In the genomic region with DNA sequence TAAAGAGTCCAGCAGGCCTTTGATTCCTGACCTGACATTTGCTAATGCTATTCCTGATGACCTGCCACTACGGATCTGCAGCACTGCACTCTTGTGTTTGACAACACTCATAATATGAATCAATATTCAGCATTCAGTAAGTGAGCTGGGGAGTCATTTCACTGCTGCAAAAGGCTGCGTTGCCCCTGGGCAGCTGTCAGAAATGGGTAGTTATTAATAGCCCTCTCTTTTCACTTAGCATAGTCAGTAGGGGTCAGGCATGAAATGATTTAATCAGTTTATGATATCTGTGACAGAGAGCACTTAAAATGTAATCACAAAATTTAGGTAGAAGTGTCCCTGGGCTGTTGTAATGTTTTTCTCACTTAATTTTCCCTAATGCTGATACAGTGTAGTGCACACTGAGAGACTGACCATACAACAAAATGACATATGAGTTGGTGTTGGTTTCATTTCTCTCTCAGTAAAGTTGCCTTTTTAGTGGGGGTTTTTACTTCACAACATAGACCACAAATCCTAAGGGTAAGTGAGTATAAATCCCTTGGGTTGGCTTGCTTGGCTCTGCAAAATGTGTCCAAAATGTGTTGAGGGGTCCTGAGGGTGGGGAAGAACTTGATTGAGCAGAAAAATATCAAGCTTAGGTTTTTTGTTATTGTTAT, we compare ENCODE assay signal across 21 cellular contexts.
DNase-seq lines count a peak whose midpoint lies in the region; ATAC-seq, FAIRE-seq and TF ChIP-seq lines count a peak whose summit lies in the region.
"Had no signal": no experiment of that assay in that cellular context is flagged by ENCODE, and none has a peak within 500 bp of the region (broad histone marks: within the 10 kb centered on the region; RNA-seq: fewer than 3 reads in every experiment).

No MANE protein-coding gene starts in this region.

- POLR2A ChIA-PET in H1 (lab: Charles Lee; ENCODE audit: partially characterized antibody) = no interaction called here

- H3K4me3 ChIP-seq in GM06990 (replicated peaks; ENCODE audit: low read depth, low read length) = no peak overlapping the region
- no peak overlapping the region for H3K4me3 ChIP-seq in H1 (ENCODE audit: extremely low read depth in 1 of 4, insufficient read depth in 2 of 4, low read depth in 3 of 4, low read length in 4 of 4)
- H3K4me3 ChIP-seq: K562, left ventricle myocardium inferior had no signal

- H2BK12ac ChIP-seq in H1 (ENCODE audit: low read depth, low read length) = 0 out of 2 replicates have a peak overlapping the region, but pooled peaks have one; percentile 4

- peaks cover 3% of the 10 kb centered on the region; the same call in 1 of the 2 replicates for H3K23me2 ChIP-seq in H1 (ENCODE audit: low read depth, low read length)

- H2AFZ ChIP-seq in H1 (ENCODE audit: low read length) = no peak overlapping the region

- H2BK15ac ChIP-seq in H1 (ENCODE audit: low read length) = no peak overlapping the region

- H3K23ac ChIP-seq in H1 (ENCODE audit: insufficient read length) = no peak overlapping the region

- peak; percentile 14 for DNase-seq in GM06990 (ENCODE audit: extremely low read depth, insufficient read length)
- no peak for DNase-seq in H1 (ENCODE audit: low read depth in 1 of 2, low spot score in 2 of 2)
- DNase-seq in head of caudate nucleus = no peak
- no peak for DNase-seq in activated T-helper 1 cell treated with anti-CD3 and anti-CD28 coated beads, Interleukin-12 subunit alpha, Interleukin-12 subunit beta, Interleukin-2, Interleukin-4 antibody, amounts not matched to agents 30 ng/mL and 10 ng/mL and 1 ng/mL, durations not matched to agents 14 hours and 24 hours and 36 hours (ENCODE audit: low spot score)
- DNase-seq in immature natural killer cell = no peak
- DNase-seq: activated CD8-positive, alpha-beta T cell treated with anti-CD3 and anti-CD28 coated beads, Interleukin-2, amount 10 ng/mL, durations not matched to agents 7 days and 5 days; activated T-cell treated with anti-CD3 and anti-CD28 coated beads, Interleukin-2, amount 50 U/mL, for 48 hours; CD4-positive, alpha-beta memory T cell; H7; left ventricle myocardium inferior; NCI-H2029 treated with DMSO at 0.1 percent for 48 hours; NCI-H748 treated with DMSO at 0.1 percent for 48 hours; nucleus accumbens; PC-3; T-helper 9 cell had no signal

- ATAC-seq in GM18511 (IDR thresholded peaks at IDR 0.05; ENCODE audit: unreplicated experiment) (peak; percentile 57), HG03378 (IDR thresholded peaks at IDR 0.05; ENCODE audit: unreplicated experiment) (peak; percentile 46), HG03442 (IDR thresholded peaks at IDR 0.05; ENCODE audit: unreplicated experiment) (no peak)
- ATAC-seq: activated CD8-positive, alpha-beta T cell treated with anti-CD3 and anti-CD28 coated beads, Interleukin-2, amount 10 ng/mL, durations not matched to agents 7 days and 5 days; K562; PC-3 had no signal

- H3K4me3 Mint-ChIP-seq in activated T-helper 1 cell treated with anti-CD3 and anti-CD28 coated beads, Interleukin-12 subunit alpha, Interleukin-12 subunit beta, Interleukin-2, Interleukin-4 antibody, amounts not matched to agents 30 ng/mL and 10 ng/mL and 1 ng/mL, durations not matched to agents 14 hours and 24 hours and 36 hours = no peak overlapping the region
- no peak overlapping the region for H3K4me3 Mint-ChIP-seq in immature natural killer cell
- H3K4me3 Mint-ChIP-seq: activated CD8-positive, alpha-beta T cell treated with anti-CD3 and anti-CD28 coated beads, Interleukin-2, amount 10 ng/mL, durations not matched to agents 7 days and 5 days; activated naive CD4-positive, alpha-beta T cell treated with anti-CD3 and anti-CD28 coated beads, Interleukin-2, amount 50 U/mL, for 24 hours; CD4-positive, alpha-beta memory T cell had no signal

- 79% methylated on average over 2 of the region's 2 CpGs; no CpG with 5 or more reads in 1 of the 2 experiments for WGBS in H1 (ENCODE audit: extremely low coverage in 1 of 2, insufficient coverage in 1 of 2, insufficient read length in 1 of 2, insufficient replicate concordance in 2 of 2, low coverage in 1 of 2, low lambda C conversion rate in 2 of 2, missing lambda C conversion rate in 1 of 2), 2 experiments

- no peak for TF ChIP-seq EP300 in H1 (IDR thresholded peaks at IDR 0.05; ENCODE audit: borderline replicate concordance in 1 of 2, low read depth in 2 of 2, low read length in 2 of 2)

- H4K20me1 ChIP-seq in H1 (replicated peaks in 1 of 2; ENCODE audit: control insufficient read depth in 1 of 2, insufficient read depth in 2 of 2, low read length in 2 of 2) = no peaks in the 10 kb centered on the region

- H3K36me3 Mint-ChIP-seq in activated T-helper 1 cell treated with anti-CD3 and anti-CD28 coated beads, Interleukin-12 subunit alpha, Interleukin-12 subunit beta, Interleukin-2, Interleukin-4 antibody, amounts not matched to agents 30 ng/mL and 10 ng/mL and 1 ng/mL, durations not matched to agents 14 hours and 24 hours and 36 hours (ENCODE audit: low read depth) = no peaks in the 10 kb centered on the region
- H3K36me3 Mint-ChIP-seq in immature natural killer cell = peaks cover 3 to 11% (median 11%) of the 10 kb centered on the region in 3 donors

- no peak overlapping the region for H3K9ac ChIP-seq in H1 (replicated peaks in 1 of 4; ENCODE audit: extremely low read depth in 1 of 4, low read depth in 3 of 4, low read length in 3 of 4)

- H3K56ac ChIP-seq in H1 (replicated peaks; ENCODE audit: insufficient read length, low read depth, low read length) = no peak overlapping the region

- intact Hi-C loops in head of caudate nucleus (cut with DNase I) = no loop called here
- intact Hi-C loops in activated T-helper 1 cell treated with anti-CD3 and anti-CD28 coated beads, Interleukin-12 subunit alpha, Interleukin-12 subunit beta, Interleukin-2, Interleukin-4 antibody, amounts not matched to agents 30 ng/mL and 10 ng/mL and 1 ng/mL, durations not matched to agents 14 hours and 24 hours and 36 hours (cut with micrococcal nuclease) = no loop called here

- no peak overlapping the region for H4K5ac ChIP-seq in H1 (ENCODE audit: insufficient read length, low read depth, low read length)

- H3K27ac Mint-ChIP-seq in activated T-helper 1 cell treated with anti-CD3 and anti-CD28 coated beads, Interleukin-12 subunit alpha, Interleukin-12 subunit beta, Interleukin-2, Interleukin-4 antibody, amounts not matched to agents 30 ng/mL and 10 ng/mL and 1 ng/mL, durations not matched to agents 14 hours and 24 hours and 36 hours = no peak overlapping the region
- H3K27ac Mint-ChIP-seq in immature natural killer cell = no peak overlapping the region
- H3K27ac Mint-ChIP-seq: activated CD8-positive, alpha-beta T cell treated with anti-CD3 and anti-CD28 coated beads, Interleukin-2, amount 10 ng/mL, durations not matched to agents 7 days and 5 days; activated naive CD4-positive, alpha-beta T cell treated with anti-CD3 and anti-CD28 coated beads, Interleukin-2, amount 50 U/mL, for 24 hours had no signal

- TF ChIP-seq POLR2A in H1 (IDR thresholded peaks at IDR 0.05; ENCODE audit: control extremely low read depth in 1 of 2, low read depth in 2 of 2, low read length in 2 of 2) = no peak

- H3K18ac ChIP-seq in H1 (ENCODE audit: extremely low read depth, low read length) = no peak overlapping the region; the same call in 1 of the 2 replicates

- H3K27ac ChIP-seq in H1 (ENCODE audit: low read depth, low read length) = no peak overlapping the region
- H3K27ac ChIP-seq: left ventricle myocardium inferior had no signal

- peak overlapping the region; percentile 8 for H2BK120ac ChIP-seq in H1 (replicated peaks; ENCODE audit: low read depth, low read length)

- no peaks in the 10 kb centered on the region for H3K9me3 ChIP-seq in H1 (ENCODE audit: insufficient read depth in 2 of 2, low read depth in 1 of 2, low read length in 1 of 2)
- H3K9me3 ChIP-seq: left ventricle myocardium inferior had no signal

- no peak overlapping the region for H4K91ac ChIP-seq in H1 (replicated peaks; ENCODE audit: insufficient read length, low read length)

- H3K14ac ChIP-seq in H1 (ENCODE audit: insufficient read length) = no peak overlapping the region

- H2BK5ac ChIP-seq in H1 (ENCODE audit: low read depth, low read length) = no peak overlapping the region

- H3K79me1 ChIP-seq in H1 (ENCODE audit: low read depth, low read length) = no peaks in the 10 kb centered on the region

- no peak for FAIRE-seq in H1 (lab: Jason Lieb, UNC)
- FAIRE-seq: astrocyte, K562 had no signal

- H3K79me2 ChIP-seq in H1 (ENCODE audit: control insufficient read depth in 1 of 2, insufficient read depth in 2 of 2, low read length in 2 of 2) = no peaks in the 10 kb centered on the region

- no peak for TF ChIP-seq CTCF in GM06990 (IDR thresholded peaks at IDR 0.05; ENCODE audit: insufficient read depth, low read length, poor library complexity, severe bottlenecking)
- no peak for TF ChIP-seq CTCF in H1 (IDR thresholded peaks at IDR 0.05; ENCODE audit: control extremely low read depth in 1 of 3, insufficient read depth in 1 of 3, low read depth in 1 of 3, low read length in 3 of 3)

- no peak overlapping the region for H2BK20ac ChIP-seq in H1 (ENCODE audit: low read length)

- no peaks in the 10 kb centered on the region for H3K4me1 Mint-ChIP-seq in activated T-helper 1 cell treated with anti-CD3 and anti-CD28 coated beads, Interleukin-12 subunit alpha, Interleukin-12 subunit beta, Interleukin-2, Interleukin-4 antibody, amounts not matched to agents 30 ng/mL and 10 ng/mL and 1 ng/mL, durations not matched to agents 14 hours and 24 hours and 36 hours (ENCODE audit: low read depth)
- H3K4me1 Mint-ChIP-seq in immature natural killer cell = peaks cover 0 to 3% of the 10 kb centered on the region in 2 donors
- H3K4me1 Mint-ChIP-seq: activated naive CD4-positive, alpha-beta T cell treated with anti-CD3 and anti-CD28 coated beads, Interleukin-2, amount 50 U/mL, for 24 hours had no signal

- peak overlapping the region; percentile 39; the same call in 1 of the 2 replicates for H2AK5ac ChIP-seq in H1 (ENCODE audit: low read depth, low read length)

- H3K9me3 Mint-ChIP-seq in activated T-helper 1 cell treated with anti-CD3 and anti-CD28 coated beads, Interleukin-12 subunit alpha, Interleukin-12 subunit beta, Interleukin-2, Interleukin-4 antibody, amounts not matched to agents 30 ng/mL and 10 ng/mL and 1 ng/mL, durations not matched to agents 14 hours and 24 hours and 36 hours = no peaks in the 10 kb centered on the region
- H3K9me3 Mint-ChIP-seq in immature natural killer cell = no peaks in the 10 kb centered on the region
- H3K9me3 Mint-ChIP-seq: activated naive CD4-positive, alpha-beta T cell treated with anti-CD3 and anti-CD28 coated beads, Interleukin-2, amount 50 U/mL, for 24 hours; CD4-positive, alpha-beta memory T cell had no signal

- no peaks in the 10 kb centered on the region for H3K27me3 ChIP-seq in GM06990 (replicated peaks; ENCODE audit: control insufficient read depth, insufficient read depth, low read length)
- H3K27me3 ChIP-seq in H1 (replicated peaks in 1 of 4; ENCODE audit: control insufficient read depth in 3 of 4, extremely low read depth in 1 of 4, insufficient read depth in 3 of 4, low read length in 3 of 4) = no peaks in the 10 kb centered on the region

- CTCF ChIA-PET in H1 (lab: Charles Lee; ENCODE audit: partially characterized antibody) = interaction anchor here (1.4 kb wide), 1 partner anchor 502 kb away, joined by 3 read pairs; no protein-coding TSS in a partner anchor

- no peak overlapping the region for H3K4me2 ChIP-seq in H1 (ENCODE audit: insufficient read depth in 1 of 2, low read depth in 2 of 2, low read length in 2 of 2)

- no peak overlapping the region for H3K4ac ChIP-seq in H1 (replicated peaks; ENCODE audit: insufficient read length, low read depth, low read length)

- H3K36me3 ChIP-seq in GM06990 (ENCODE audit: control insufficient read depth, insufficient read depth, low read length) = no peaks in the 10 kb centered on the region
- 0 out of 8 replicates have a peak, but pooled peaks cover 0 to 2% (median 0%) of the 10 kb centered on the region in 4 experiments for H3K36me3 ChIP-seq in H1 (ENCODE audit: control insufficient read depth in 2 of 4, insufficient read depth in 4 of 4, low read length in 3 of 4)
- H3K36me3 ChIP-seq: left ventricle myocardium inferior had no signal

- no peak for TF ChIP-seq RAD21 in H1 (IDR thresholded peaks at IDR 0.05 in 1 of 2, conservative IDR thresholded peaks at IDR 0.05 in 1 of 2; ENCODE audit: low read depth in 2 of 2, low read length in 2 of 2)

- no peak overlapping the region for H4K8ac ChIP-seq in H1 (ENCODE audit: extremely low read depth, insufficient read depth, low read length)

- no peaks in the 10 kb centered on the region for H3K27me3 Mint-ChIP-seq in activated T-helper 1 cell treated with anti-CD3 and anti-CD28 coated beads, Interleukin-12 subunit alpha, Interleukin-12 subunit beta, Interleukin-2, Interleukin-4 antibody, amounts not matched to agents 30 ng/mL and 10 ng/mL and 1 ng/mL, durations not matched to agents 14 hours and 24 hours and 36 hours (ENCODE audit: insufficient read depth)
- peaks cover 0 to 2% (median 0%) of the 10 kb centered on the region in 3 donors for H3K27me3 Mint-ChIP-seq in immature natural killer cell (ENCODE audit: low read depth in 3 of 3)
- H3K27me3 Mint-ChIP-seq: activated naive CD4-positive, alpha-beta T cell treated with anti-CD3 and anti-CD28 coated beads, Interleukin-2, amount 50 U/mL, for 24 hours; CD4-positive, alpha-beta memory T cell had no signal

- peaks cover 2 to 29% (median 18%) of the 10 kb centered on the region in 4 experiments; a peak in 5 of 7 replicates for H3K4me1 ChIP-seq in H1 (replicated peaks in 1 of 4; ENCODE audit: control insufficient read depth in 3 of 4, insufficient read depth in 4 of 4, low read length in 3 of 4)
- H3K4me1 ChIP-seq: left ventricle myocardium inferior had no signal
